In the genomic region with DNA sequence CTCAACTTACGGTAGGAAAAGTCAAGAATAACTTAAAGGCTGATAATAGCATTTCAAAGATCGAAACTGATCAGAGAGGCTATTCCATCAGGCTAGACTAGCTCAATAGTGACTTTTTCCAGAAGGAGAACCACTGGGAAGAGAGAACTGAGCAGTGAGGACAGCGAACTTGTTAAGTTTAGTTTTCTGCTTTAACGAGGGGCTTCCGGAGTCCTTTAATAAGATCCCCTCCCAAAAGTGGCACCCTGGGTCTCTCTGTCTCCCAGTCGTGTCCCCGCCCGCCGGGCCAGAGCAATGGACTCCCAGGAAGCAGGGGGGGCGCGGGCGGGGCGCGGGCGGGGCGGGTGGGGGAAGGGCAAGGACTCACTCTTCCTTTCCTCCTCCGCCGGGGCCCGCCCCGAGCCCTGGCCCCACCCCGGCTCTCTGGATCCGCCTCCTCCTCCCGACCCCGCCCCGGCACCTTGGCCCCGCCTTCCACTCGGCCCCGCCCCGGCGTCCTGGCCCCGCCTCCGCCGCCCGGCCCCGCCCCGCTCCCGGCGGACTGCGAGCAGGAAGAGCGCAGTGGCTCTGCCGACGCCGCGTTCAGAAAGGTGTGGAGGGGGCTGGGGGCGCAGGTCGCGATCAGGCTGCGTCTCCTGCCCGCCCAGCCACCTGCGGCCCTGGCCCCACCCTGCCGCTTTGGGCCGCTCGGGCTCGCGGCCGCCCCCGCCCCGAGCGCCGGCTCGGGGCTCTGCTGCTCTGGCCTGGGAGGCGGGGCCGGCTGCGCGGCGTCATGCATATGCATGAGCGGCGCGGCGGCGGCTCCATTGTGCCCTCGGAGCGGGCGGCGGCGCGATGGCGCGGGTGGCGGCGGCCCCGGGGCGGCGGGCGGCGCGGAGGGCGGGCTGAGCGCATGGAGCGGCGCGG, we compare ENCODE assay signal across 8 cellular contexts. TPM values are rescaled to one million over a fixed set of nuclear protein-coding genes. Genes with fewer than 3 reads are reported as not detected.
DNase-seq lines count a peak whose midpoint lies in the region; ATAC-seq and TF ChIP-seq lines count a peak whose summit lies in the region.

TSS of gene ZMIZ2 (plus strand) at position 806 of the 906 bp plus-strand sequence. CDS start 7,403 bp downstream, outside the sequence.

- H3K27me3 ChIP-seq in kidney epithelial cell (ENCODE audit: control insufficient read depth, insufficient read depth, low read length): no peaks in the 10 kb centered on the region

- POLR2A ChIA-PET in activated CD4-positive, alpha-beta T cell treated with anti-CD3 and anti-CD28 coated beads for 36 hours (lab: Charles Lee): interaction anchor here (1.5 to 2.3 kb wide), 2 partner anchors 49 to 142 kb away, joined by 7 to 8 read pairs; partner anchors contain the start of gene OGDH

- H3K4me3 ChIP-seq in kidney epithelial cell (ENCODE audit: low read depth, low read length): peak within 1 kb of the TSS; percentile 74

- TF ChIP-seq CTCF in chondrocyte (IDR thresholded peaks at IDR 0.05): no peak
- no peak for TF ChIP-seq CTCF in kidney epithelial cell (IDR thresholded peaks at IDR 0.05; ENCODE audit: insufficient read depth, low read length, poor library complexity, severe bottlenecking)

- DNase-seq in AG20443 (ENCODE audit: low spot score) (peak; percentile 98), NCI-H510A (lab: John Stamatoyannopoulos, UW) (peak; percentile 83), chondrocyte (ENCODE audit: low spot score) (peak; percentile 95), kidney epithelial cell (ENCODE audit: low read depth) (peak; percentile 23)
- peak; percentile 97 for DNase-seq in activated CD4-positive, alpha-beta T cell treated with anti-CD3 and anti-CD28 coated beads for 36 hours
- peak; percentile 92 for DNase-seq in stimulated activated CD4-positive, alpha-beta T cell treated with anti-CD3 and anti-CD28 coated beads, Interleukin-15, amount 100 ng/mL, for 24 hours

- intact Hi-C loops in activated CD4-positive, alpha-beta T cell treated with anti-CD3 and anti-CD28 coated beads for 36 hours (cut with DNase I, micrococcal nuclease): loop anchor here (1.0 to 5.0 kb wide), 18 partner anchors 13 to 666 kb away; partner anchors contain the start of genes PPIA (in 2 of the 2), PURB (in 2 of the 2), TMED4 (in 2 of the 2) and H2AZ2 (in 1 of the 2)

- peak; percentile 77 for TF ChIP-seq POLR2A in GM19099 (IDR thresholded peaks at IDR 0.05; ENCODE audit: extremely low read depth, insufficient read length, low read depth)

- H3K9me3 Mint-ChIP-seq in activated CD4-positive, alpha-beta T cell treated with anti-CD3 and anti-CD28 coated beads for 36 hours (ENCODE audit: low read depth): no peaks in the 10 kb centered on the region
- no peaks in the 10 kb centered on the region for H3K9me3 Mint-ChIP-seq in chondrocyte (ENCODE audit: low read depth)

- no peaks in the 10 kb centered on the region for H3K27me3 Mint-ChIP-seq in activated CD4-positive, alpha-beta T cell treated with anti-CD3 and anti-CD28 coated beads for 36 hours
- no peaks in the 10 kb centered on the region for H3K27me3 Mint-ChIP-seq in chondrocyte (ENCODE audit: low read depth)

- H3K4me1 Mint-ChIP-seq in activated CD4-positive, alpha-beta T cell treated with anti-CD3 and anti-CD28 coated beads for 36 hours: peaks cover 31% of the 10 kb centered on the region
- peaks cover 33% of the 10 kb centered on the region for H3K4me1 Mint-ChIP-seq in chondrocyte (ENCODE audit: low read depth)

- H3K27ac Mint-ChIP-seq in activated CD4-positive, alpha-beta T cell treated with anti-CD3 and anti-CD28 coated beads for 36 hours: peak within 1 kb of the TSS; percentile 97
- peak within 1 kb of the TSS; percentile 82 for H3K27ac Mint-ChIP-seq in chondrocyte (ENCODE audit: unreplicated experiment)

- CTCF ChIA-PET in activated CD4-positive, alpha-beta T cell treated with anti-CD3 and anti-CD28 coated beads for 36 hours (lab: Charles Lee): interaction anchor here (1.0 kb wide), 2 partner anchors 10 to 13 kb away, joined by 4 to 5 read pairs; no protein-coding TSS in a partner anchor

- H3K36me3 ChIP-seq in kidney epithelial cell (ENCODE audit: control insufficient read depth, insufficient read depth, low read length): no peaks in the 10 kb centered on the region

- peaks cover 18% of the 10 kb centered on the region for H3K36me3 Mint-ChIP-seq in activated CD4-positive, alpha-beta T cell treated with anti-CD3 and anti-CD28 coated beads for 36 hours (ENCODE audit: low read depth)
- H3K36me3 Mint-ChIP-seq in chondrocyte (ENCODE audit: low read depth): peaks cover 2% of the 10 kb centered on the region

- peak; percentile 72 for ATAC-seq in HG03432 (IDR thresholded peaks at IDR 0.05; ENCODE audit: unreplicated experiment)
- ATAC-seq in activated CD4-positive, alpha-beta T cell treated with anti-CD3 and anti-CD28 coated beads for 36 hours: peak; percentile 87

- H3K4me3 Mint-ChIP-seq in activated CD4-positive, alpha-beta T cell treated with anti-CD3 and anti-CD28 coated beads for 36 hours: peak within 1 kb of the TSS; percentile 78
- H3K4me3 Mint-ChIP-seq in chondrocyte (ENCODE audit: unreplicated experiment): peak within 1 kb of the TSS; percentile 86

RNA-seq across cellular contexts. Expression of gene ZMIZ2, which starts in this region (rescaled TPM):
- total RNA-seq in activated CD4-positive, alpha-beta T cell treated with anti-CD3 and anti-CD28 coated beads for 36 hours: 100 to 1,000 TPM in 1 of 2 experiments, 10 to 100 TPM in 1; 82.8 to 106 TPM
- total RNA-seq in chondrocyte (68.5 to 73.5 TPM (median 72.6 TPM) in 3 replicates), kidney epithelial cell (53.0 and 67.3 TPM in 2 replicates)

Comparison
In these comparisons a context has a peak if more than half of its experiments do, and no peak if none do; other contexts are left out.
1. Peak in every context shown above with its lines: DNase-seq, ATAC-seq and H3K4me3 ChIP-seq.
2. DNase-seq: peak in every context shown above with its lines; median percentile 98 in AG20443; 97 in activated CD4-positive, alpha-beta T cell treated with anti-CD3 and anti-CD28 coated beads for 36 hours; 95 in chondrocyte; 92 in stimulated activated CD4-positive, alpha-beta T cell treated with anti-CD3 and anti-CD28 coated beads, Interleukin-15, amount 100 ng/mL, for 24 hours; 83 in NCI-H510A; 23 in kidney epithelial cell.